In the genomic region with DNA sequence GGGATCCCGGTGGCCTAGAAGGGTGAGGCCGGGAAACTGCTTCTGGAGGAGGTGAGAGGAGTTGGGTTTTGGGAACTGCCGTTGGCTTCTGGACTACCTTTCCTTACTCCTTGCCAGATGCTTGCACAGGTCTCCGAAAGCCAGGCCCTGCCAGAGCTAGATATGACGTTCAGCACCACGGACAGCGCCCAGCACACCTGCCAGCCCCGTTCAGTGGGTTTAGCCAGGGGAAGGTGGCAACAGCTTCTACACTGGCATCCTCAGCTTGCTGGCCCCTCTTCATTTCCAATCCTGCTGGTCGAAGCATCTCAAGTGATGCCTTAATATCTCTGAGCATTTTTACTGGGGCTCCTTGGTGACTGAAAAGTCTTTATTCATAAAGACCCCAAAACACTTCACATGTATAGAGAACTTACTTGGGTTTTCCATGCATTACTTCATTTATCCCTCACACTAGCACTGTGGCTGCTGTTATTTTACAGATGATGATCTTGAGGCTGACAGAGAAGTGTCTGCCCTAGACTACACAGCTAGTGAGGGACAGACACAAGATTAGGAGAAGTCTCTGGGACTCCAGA, we compare ENCODE assay signal across 1 cellular context.
TF ChIP-seq lines count a peak whose summit lies in the region.

No MANE protein-coding gene starts in this region.

TF ChIP-seq in HEK293, 187 proteins besides CTCF, POLR2A, EP300 and RAD21 (continued from another document):
- TF ChIP-seq REST (tag by site-specific recombination; IDR thresholded peaks at IDR 0.05) (peak; percentile 99), ZEB2 (tag by site-specific recombination; IDR thresholded peaks at IDR 0.05) (0 out of 2 replicates have a peak, but pooled peaks have one; percentile 13), ZNF501 (tag by site-specific recombination; IDR thresholded peaks at IDR 0.05) (no peak), KLF10 (tag by site-specific recombination; IDR thresholded peaks at IDR 0.05) (no peak), ZNF596 (tag by site-specific recombination; IDR thresholded peaks at IDR 0.05) (no peak), MEIS1 (CRISPR knock-in tag; IDR thresholded peaks at IDR 0.05; ENCODE audit: borderline replicate concordance) (peak; percentile 19; the same call in 1 of the 2 replicates), SCRT2 (tag by site-specific recombination; IDR thresholded peaks at IDR 0.05) (0 out of 2 replicates have a peak, but pooled peaks have one; percentile 14), HOXD13 (CRISPR knock-in tag; IDR thresholded peaks at IDR 0.05; ENCODE audit: borderline replicate concordance) (peak; percentile 64; the same call in 1 of the 2 replicates), ZNF184 (tag by site-specific recombination; IDR thresholded peaks at IDR 0.05) (0 out of 2 replicates have a peak, but pooled peaks have one; percentile 23), GLIS2 (tag by site-specific recombination; IDR thresholded peaks at IDR 0.05) (no peak)
- TF ChIP-seq, protein P1, sequence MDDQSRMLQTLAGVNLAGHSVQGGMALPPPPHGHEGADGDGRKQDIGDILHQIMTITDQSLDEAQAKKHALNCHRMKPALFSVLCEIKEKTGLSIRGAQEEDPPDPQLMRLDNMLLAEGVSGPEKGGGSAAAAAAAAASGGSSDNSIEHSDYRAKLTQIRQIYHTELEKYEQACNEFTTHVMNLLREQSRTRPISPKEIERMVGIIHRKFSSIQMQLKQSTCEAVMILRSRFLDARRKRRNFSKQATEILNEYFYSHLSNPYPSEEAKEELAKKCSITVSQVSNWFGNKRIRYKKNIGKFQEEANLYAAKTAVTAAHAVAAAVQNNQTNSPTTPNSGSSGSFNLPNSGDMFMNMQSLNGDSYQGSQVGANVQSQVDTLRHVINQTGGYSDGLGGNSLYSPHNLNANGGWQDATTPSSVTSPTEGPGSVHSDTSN (CRISPR knock-in tag; IDR thresholded peaks at IDR 0.05) = peak; percentile 87; the same call in 1 of the 2 replicates
- TF ChIP-seq, protein P2, sequence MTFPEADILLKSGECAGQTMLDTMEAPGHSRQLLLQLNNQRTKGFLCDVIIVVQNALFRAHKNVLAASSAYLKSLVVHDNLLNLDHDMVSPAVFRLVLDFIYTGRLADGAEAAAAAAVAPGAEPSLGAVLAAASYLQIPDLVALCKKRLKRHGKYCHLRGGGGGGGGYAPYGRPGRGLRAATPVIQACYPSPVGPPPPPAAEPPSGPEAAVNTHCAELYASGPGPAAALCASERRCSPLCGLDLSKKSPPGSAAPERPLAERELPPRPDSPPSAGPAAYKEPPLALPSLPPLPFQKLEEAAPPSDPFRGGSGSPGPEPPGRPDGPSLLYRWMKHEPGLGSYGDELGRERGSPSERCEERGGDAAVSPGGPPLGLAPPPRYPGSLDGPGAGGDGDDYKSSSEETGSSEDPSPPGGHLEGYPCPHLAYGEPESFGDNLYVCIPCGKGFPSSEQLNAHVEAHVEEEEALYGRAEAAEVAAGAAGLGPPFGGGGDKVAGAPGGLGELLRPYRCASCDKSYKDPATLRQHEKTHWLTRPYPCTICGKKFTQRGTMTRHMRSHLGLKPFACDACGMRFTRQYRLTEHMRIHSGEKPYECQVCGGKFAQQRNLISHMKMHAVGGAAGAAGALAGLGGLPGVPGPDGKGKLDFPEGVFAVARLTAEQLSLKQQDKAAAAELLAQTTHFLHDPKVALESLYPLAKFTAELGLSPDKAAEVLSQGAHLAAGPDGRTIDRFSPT (tag by site-specific recombination; IDR thresholded peaks at IDR 0.05) = peak; percentile 86
